ENCODE assay signal across 1 cellular context in genomic region chr2:201837391-201837790, GRCh38.
TF ChIP-seq lines count a peak whose summit lies in the region.

No MANE protein-coding gene starts in this region.

TF ChIP-seq in IMR-90, 13 proteins besides CTCF, POLR2A, EP300 and RAD21:
- no peak for TF ChIP-seq ELK1 (IDR thresholded peaks at IDR 0.05; ENCODE audit: borderline replicate concordance, low read depth, low read length)
